Comparison of ENCODE assay signal across 8 cellular contexts in genomic region chr1:51329443-51330325, GRCh38. TPM values are rescaled to one million over a fixed set of nuclear protein-coding genes. Genes with fewer than 3 reads are reported as not detected.
DNase-seq lines count a peak whose midpoint lies in the region; ATAC-seq and TF ChIP-seq lines count a peak whose summit lies in the region.

No MANE protein-coding gene starts in this region.

- no peaks in the 10 kb centered on the region for H3K9me3 Mint-ChIP-seq in CD4-positive, alpha-beta T cell

- peak overlapping the region; percentile 67 to 79 for H3K9ac ChIP-seq in mucosa of rectum (ENCODE audit: low read depth in 1 of 2, low read length in 2 of 2)

- H3K9me3 ChIP-seq in CD4-positive, alpha-beta T cell (ENCODE audit: control insufficient read depth, low read length), result no peaks in the 10 kb centered on the region
- no peaks in the 10 kb centered on the region for H3K9me3 ChIP-seq in mucosa of rectum (ENCODE audit: control insufficient read depth in 2 of 2, low read length in 2 of 2)

- H3K27me3 ChIP-seq in CD4-positive, alpha-beta T cell (ENCODE audit: control insufficient read depth, insufficient read depth, low read length), result peaks cover 35% of the 10 kb centered on the region
- no peaks in the 10 kb centered on the region for H3K27me3 ChIP-seq in mucosa of rectum (ENCODE audit: control insufficient read depth in 2 of 2, insufficient read depth in 2 of 2, low read length in 2 of 2)

- intact Hi-C loops in CD4-positive, alpha-beta T cell (cut with DNase I, micrococcal nuclease), result no loop called here

- no peak overlapping the region for H3K27ac ChIP-seq in CD4-positive, alpha-beta T cell (ENCODE audit: low read depth, low read length)
- H3K27ac ChIP-seq in coronary artery, result no peak overlapping the region
- peak overlapping the region; percentile 90 to 92 for H3K27ac ChIP-seq in mucosa of rectum (ENCODE audit: low read depth in 2 of 2, low read length in 2 of 2)

- H3K4me1 Mint-ChIP-seq in CD4-positive, alpha-beta T cell (ENCODE audit: low read depth), result peaks cover 7% of the 10 kb centered on the region

- H3K27ac Mint-ChIP-seq in CD4-positive, alpha-beta T cell, result no peak overlapping the region

- peaks cover 56% of the 10 kb centered on the region for H3K27me3 Mint-ChIP-seq in CD4-positive, alpha-beta T cell

- peaks cover 22 to 25% of the 10 kb centered on the region in 2 donors for H3K4me1 ChIP-seq in mucosa of rectum (ENCODE audit: control insufficient read depth in 2 of 2, insufficient read depth in 2 of 2, low read length in 2 of 2)

- peak overlapping the region; percentile 65 for H3K4me3 Mint-ChIP-seq in CD4-positive, alpha-beta T cell

- TF ChIP-seq CTCF in CD4-positive, alpha-beta T cell (IDR thresholded peaks at IDR 0.05), result no peak
- TF ChIP-seq CTCF in coronary artery (IDR thresholded peaks at IDR 0.05), result no peak

- POLR2A ChIA-PET in CD4-positive, alpha-beta T cell (lab: Charles Lee), result no interaction called here

- no peaks in the 10 kb centered on the region for H3K36me3 Mint-ChIP-seq in CD4-positive, alpha-beta T cell (ENCODE audit: low read depth)

- no peaks in the 10 kb centered on the region for H3K36me3 ChIP-seq in mucosa of rectum (ENCODE audit: control insufficient read depth in 2 of 2, insufficient read depth in 2 of 2, low read length in 2 of 2)

- ATAC-seq in CD4-positive, alpha-beta T cell (ENCODE audit: poor library complexity), result no peak
- ATAC-seq in GM19452 (IDR thresholded peaks at IDR 0.05; ENCODE audit: unreplicated experiment), result no peak
- no peak for ATAC-seq in HG02885 (IDR thresholded peaks at IDR 0.05; ENCODE audit: poor library complexity, unreplicated experiment)

- DNase-seq in CD4-positive, alpha-beta T cell, result no peak
- peak; percentile 70 for DNase-seq in NCI-H146 treated with DMSO at 0.1 percent for 48 hours (lab: John Stamatoyannopoulos, UW; ENCODE audit: unreplicated experiment)
- DNase-seq in coronary artery (ENCODE audit: low spot score), result peak; percentile 52
- DNase-seq in OCI-M2 (lab: John Stamatoyannopoulos, UW; ENCODE audit: unreplicated experiment), result no peak
- no peak for DNase-seq in GM03348 (ENCODE audit: low spot score)

- CTCF ChIA-PET in CD4-positive, alpha-beta T cell (lab: Charles Lee), result no interaction called here

- H3K4me3 ChIP-seq in coronary artery (peak overlapping the region; percentile 75), mucosa of rectum (ENCODE audit: low read length in 2 of 2) (peak overlapping the region; percentile 52 to 67)

RNA-seq across cellular contexts. Expression of gene TTC39A, which starts 0.7 kb away (rescaled TPM):
- not detected for total RNA-seq in CD4-positive, alpha-beta T cell

Comparison
In these comparisons a context has a peak if more than half of its experiments do, and no peak if none do; other contexts are left out.
1. DNase-seq: peak in NCI-H146 treated with DMSO at 0.1 percent for 48 hours (single experiment) and coronary artery (single experiment); none in CD4-positive, alpha-beta T cell (0 of 10), OCI-M2 (single experiment) and GM03348 (single experiment).
2. H3K27ac ChIP-seq: peak in mucosa of rectum (2 of 2); none in CD4-positive, alpha-beta T cell (single experiment) and coronary artery (0 of 2).